In genomic region chr19:43525836-43526771, GRCh38 we compare ENCODE assay signal across 1 cellular context.
A peak's percentile ranks its signal among the peaks of the same experiment; 100 is the strongest.
TF ChIP-seq lines count a peak whose summit lies in the region.

No MANE protein-coding gene starts in this region.

TF ChIP-seq in K562, 482 proteins besides CTCF, POLR2A, EP300 and RAD21:
- TF ChIP-seq ZEB2 (IDR thresholded peaks at IDR 0.05) = no peak
- TF ChIP-seq HLTF (IDR thresholded peaks at IDR 0.05) = no peak
- no peak for TF ChIP-seq CEBPG (CRISPR knock-in tag; IDR thresholded peaks at IDR 0.05)
- no peak for TF ChIP-seq CEBPG (tag; conservative IDR thresholded peaks at IDR 0.05 in 1 of 2, IDR thresholded peaks at IDR 0.05 in 1 of 2)
- TF ChIP-seq SIN3A (IDR thresholded peaks at IDR 0.05; ENCODE audit: borderline replicate concordance in 2 of 2, control insufficient read depth in 1 of 2, low read depth in 2 of 2, low read length in 2 of 2) = 0 out of 4 replicates have a peak, but pooled peaks of 1 of the 2 experiments have one; percentile 6
- no peak for TF ChIP-seq ZNF778 (CRISPR knock-in tag; IDR thresholded peaks at IDR 0.05)
- no peak for TF ChIP-seq KHSRP (IDR thresholded peaks at IDR 0.05)
- peak; percentile 39 for TF ChIP-seq SAP30 (IDR thresholded peaks at IDR 0.05; ENCODE audit: borderline replicate concordance, insufficient read depth, low read depth, low read length, poor library complexity, severe bottlenecking)
- no peak for TF ChIP-seq CBX3 (IDR thresholded peaks at IDR 0.05; ENCODE audit: borderline replicate concordance in 1 of 2, low read length in 2 of 2)
- no peak for TF ChIP-seq ZNF583 (CRISPR knock-in tag; IDR thresholded peaks at IDR 0.05)
- TF ChIP-seq EZH2 (IDR thresholded peaks at IDR 0.05; ENCODE audit: borderline replicate concordance, low read depth, low read length) = no peak
- no peak for TF ChIP-seq UBTF (IDR thresholded peaks at IDR 0.05; ENCODE audit: borderline replicate concordance in 1 of 2, low read depth in 2 of 2, low read length in 2 of 2)
